In the genomic region with DNA sequence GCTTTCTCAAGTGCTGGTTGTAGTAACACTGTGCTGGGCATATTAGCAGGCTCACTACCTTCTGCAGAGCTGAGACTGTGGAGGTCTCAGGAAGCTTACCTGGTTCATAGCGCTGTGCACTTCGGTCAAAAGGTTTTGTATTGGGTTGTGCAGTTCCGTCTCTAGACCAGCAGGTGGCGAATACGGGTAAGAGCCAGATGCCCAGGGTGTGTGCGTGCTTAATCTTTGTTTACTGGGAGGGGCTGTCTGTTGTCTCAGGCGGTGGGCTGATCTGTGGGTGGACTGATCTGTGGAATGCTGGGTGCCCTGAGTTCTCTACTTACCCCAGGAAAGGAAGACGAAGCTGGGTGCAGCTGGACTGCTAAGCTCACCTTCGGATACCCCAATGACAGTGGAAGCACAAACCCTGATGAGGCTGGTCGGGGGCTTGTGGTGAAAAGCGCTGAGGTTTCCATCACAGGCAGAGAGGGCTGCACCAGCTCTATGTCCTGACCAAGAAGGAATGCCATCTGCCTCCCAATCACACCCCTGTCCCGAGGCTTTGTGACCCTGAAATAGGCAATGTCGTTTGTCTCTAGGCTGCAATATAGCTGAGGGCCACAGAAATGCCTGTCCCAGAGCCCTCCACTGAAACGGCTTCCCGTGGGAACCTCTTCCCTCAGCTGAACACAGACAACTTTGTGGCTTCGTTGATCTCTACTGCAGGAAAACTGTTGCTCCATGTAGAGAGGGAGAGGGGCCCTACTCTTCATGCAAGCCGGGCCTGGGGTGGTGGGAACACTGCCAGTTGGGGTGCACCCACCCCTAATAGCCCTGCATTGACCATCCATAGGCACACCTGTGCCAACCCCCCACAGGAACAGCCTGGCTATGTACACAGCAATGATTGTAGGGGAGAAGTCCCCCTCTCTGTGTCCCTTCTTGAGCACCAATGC, we compare ENCODE assay signal across 7 cellular contexts. TPM values are rescaled to one million over a fixed set of nuclear protein-coding genes. Genes with fewer than 3 reads are reported as not detected.
DNase-seq lines count a peak whose midpoint lies in the region; ATAC-seq, FAIRE-seq and TF ChIP-seq lines count a peak whose summit lies in the region.

No MANE protein-coding gene starts in this region.

- H3K9me3 Mint-ChIP-seq in WTC11, result peaks cover 3% of the 10 kb centered on the region

- no peaks in the 10 kb centered on the region for H3K9me1 ChIP-seq in keratinocyte (ENCODE audit: control insufficient read depth, extremely low read depth, insufficient read depth, low read length)

- H3K36me3 Mint-ChIP-seq in WTC11, result no peaks in the 10 kb centered on the region

- peaks cover 7% of the 10 kb centered on the region for H3K4me1 ChIP-seq in keratinocyte (ENCODE audit: control insufficient read depth, extremely low read depth, insufficient read depth, low read length)

- H3K27ac Mint-ChIP-seq in WTC11, result no peak overlapping the region

- H3K4me3 ChIP-seq in bronchial epithelial cell (ENCODE audit: low read depth, low read length) (no peak overlapping the region), keratinocyte (ENCODE audit: control insufficient read depth in 2 of 3, extremely low read depth in 1 of 3, insufficient read depth in 2 of 3, low read depth in 1 of 3, low read length in 3 of 3) (no peak overlapping the region)

- H3K4me1 Mint-ChIP-seq in WTC11, result peaks cover 17% of the 10 kb centered on the region

- CTCF ChIA-PET in WTC11 (lab: Charles Lee), result interaction anchor here (0.5 to 5.0 kb wide), 32 partner anchors 10 to 1226 kb away, joined by 3 to 47 read pairs (median 4); partner anchors contain the start of genes FAM117B and WDR12

- dilution Hi-C loops in keratinocyte (cut with MboI; ENCODE audit: extremely low pct_ligation_motif_present, low sequenced_read_pairs), result no loop called here

- H3K9me3 ChIP-seq in keratinocyte (ENCODE audit: control insufficient read depth, low read depth, low read length), result no peaks in the 10 kb centered on the region

- peak overlapping the region; percentile 73 for H2AFZ ChIP-seq in keratinocyte (ENCODE audit: control insufficient read depth, low read length)

- H3K79me2 ChIP-seq in keratinocyte (ENCODE audit: control insufficient read depth, insufficient read depth, low read length), result no peaks in the 10 kb centered on the region

- no peaks in the 10 kb centered on the region for H3K36me3 ChIP-seq in bronchial epithelial cell (ENCODE audit: control insufficient read depth, insufficient read depth, low read length)
- H3K36me3 ChIP-seq in keratinocyte (ENCODE audit: control insufficient read depth in 2 of 2, extremely low read depth in 1 of 2, insufficient read depth in 2 of 2, low read length in 2 of 2), result no peaks in the 10 kb centered on the region

- TF ChIP-seq CTCF in GM13977 (IDR thresholded peaks at IDR 0.05; ENCODE audit: extremely low read depth, insufficient read depth, missing control alignments) (peak; percentile 90), WTC11 (IDR thresholded peaks at IDR 0.05) (peak; percentile 84), bronchial epithelial cell (IDR thresholded peaks at IDR 0.05; ENCODE audit: insufficient read depth, low read length, severe bottlenecking) (peak; percentile 93), keratinocyte (optimal IDR thresholded peaks at IDR 0.05 in 1 of 3, IDR thresholded peaks at IDR 0.05 in 1 of 3, conservative IDR thresholded peaks at IDR 0.05 in 1 of 3; ENCODE audit: extremely low read depth in 1 of 3, insufficient read depth in 2 of 3, low read length in 3 of 3) (peak; percentile 92 to 94 (median 94))

- FAIRE-seq in bronchial epithelial cell (lab: Jason Lieb, UNC), result no peak
- peak; percentile 94 for FAIRE-seq in keratinocyte (lab: Jason Lieb, UNC)

- H4K20me1 ChIP-seq in keratinocyte (ENCODE audit: control insufficient read depth, extremely low read depth, insufficient read depth, low read length), result no peaks in the 10 kb centered on the region

- H3K4me2 ChIP-seq in keratinocyte (ENCODE audit: control insufficient read depth, extremely low read depth, insufficient read depth, low read depth, low read length), result peak overlapping the region; percentile 53

- POLR2A ChIA-PET in WTC11 (lab: Charles Lee), result interaction anchor here (1.9 kb wide), 1 partner anchor 46 kb away, joined by 10 read pairs; the partner anchor contains the start of gene FAM117B

- H3K27ac ChIP-seq in keratinocyte (ENCODE audit: control insufficient read depth, insufficient read depth, low read length), result no peak overlapping the region

- in situ Hi-C loops in GM13977 (cut with MboI; ENCODE audit: low pct_unique_long_range_greater_than_20kb, low sequenced_read_pairs, unreplicated experiment), result loop anchor here (25.0 kb wide), 2 partner anchors 273 to 873 kb away; partner anchors contain the start of gene ICA1L

- peak; percentile 58 for ATAC-seq in HG03039 (IDR thresholded peaks at IDR 0.05; ENCODE audit: unreplicated experiment)
- peak; percentile 97 for ATAC-seq in WTC11

- no peaks in the 10 kb centered on the region for H3K27me3 ChIP-seq in bronchial epithelial cell (ENCODE audit: control insufficient read depth, insufficient read depth, low read length)
- H3K27me3 ChIP-seq in keratinocyte (ENCODE audit: control insufficient read depth, extremely low read depth, insufficient read depth, low read length), result no peaks in the 10 kb centered on the region

- no peak overlapping the region for H3K9ac ChIP-seq in keratinocyte (ENCODE audit: control insufficient read depth, extremely low read depth, insufficient read depth, low read length)

- DNase-seq in GM13977 (ENCODE audit: low spot score) (peak; percentile 74), NCI-H2196 (lab: John Stamatoyannopoulos, UW; ENCODE audit: unreplicated experiment) (peak; percentile 88), WTC11 (ENCODE audit: low spot score) (peak; percentile 71), bronchial epithelial cell (ENCODE audit: low read depth) (peak; percentile 70), keratinocyte (ENCODE audit: low read depth, low spot score) (peak; percentile 36)
- DNase-seq in stimulated activated CD4-positive, alpha-beta T cell treated with anti-CD3 and anti-CD28 coated beads, Interleukin-15, amount 100 ng/mL, for 24 hours, result peak; percentile 73

- H3K4me3 Mint-ChIP-seq in WTC11, result peak overlapping the region; percentile 12

- H3K27me3 Mint-ChIP-seq in WTC11 (ENCODE audit: low read depth), result no peaks in the 10 kb centered on the region; the same call in 1 of the 2 replicates

TF ChIP-seq in WTC11, 78 proteins besides CTCF, POLR2A, EP300 and RAD21:
- TF ChIP-seq, protein P1, sequence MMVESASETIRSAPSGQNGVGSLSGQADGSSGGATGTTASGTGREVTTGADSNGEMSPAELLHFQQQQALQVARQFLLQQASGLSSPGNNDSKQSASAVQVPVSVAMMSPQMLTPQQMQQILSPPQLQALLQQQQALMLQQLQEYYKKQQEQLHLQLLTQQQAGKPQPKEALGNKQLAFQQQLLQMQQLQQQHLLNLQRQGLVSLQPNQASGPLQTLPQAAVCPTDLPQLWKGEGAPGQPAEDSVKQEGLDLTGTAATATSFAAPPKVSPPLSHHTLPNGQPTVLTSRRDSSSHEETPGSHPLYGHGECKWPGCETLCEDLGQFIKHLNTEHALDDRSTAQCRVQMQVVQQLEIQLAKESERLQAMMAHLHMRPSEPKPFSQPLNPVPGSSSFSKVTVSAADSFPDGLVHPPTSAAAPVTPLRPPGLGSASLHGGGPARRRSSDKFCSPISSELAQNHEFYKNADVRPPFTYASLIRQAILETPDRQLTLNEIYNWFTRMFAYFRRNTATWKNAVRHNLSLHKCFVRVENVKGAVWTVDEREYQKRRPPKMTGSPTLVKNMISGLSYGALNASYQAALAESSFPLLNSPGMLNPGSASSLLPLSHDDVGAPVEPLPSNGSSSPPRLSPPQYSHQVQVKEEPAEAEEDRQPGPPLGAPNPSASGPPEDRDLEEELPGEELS (CRISPR knock-in tag; IDR thresholded peaks at IDR 0.05), result peak; percentile 68; the same call in 1 of the 2 replicates
- TF ChIP-seq HMGXB4 (CRISPR knock-in tag; IDR thresholded peaks at IDR 0.05), result no peak
- TF ChIP-seq GABPB1 (CRISPR knock-in tag; IDR thresholded peaks at IDR 0.05), result 0 out of 2 replicates have a peak, but pooled peaks have one; percentile 14

RNA-seq across cellular contexts. Expression of gene FAM117B, which starts 45.9 kb away (rescaled TPM):
- total RNA-seq in WTC11 (2021) (18.1 to 23.2 TPM (median 23.1 TPM) in 3 replicates), bronchial epithelial cell (2.6 TPM in 2 replicates)
- 0.94 to 1.9 TPM (median 1.3 TPM) in 3 replicates for polyA plus RNA-seq in keratinocyte
- 2.5 TPM for polyA plus RNA-seq in keratinocyte (2011; ENCODE audit: low read depth)
- 1.4 and 1.8 TPM in 2 replicates for polyA plus RNA-seq in keratinocyte (2011; cell fraction: cytosol; rRNA removed)
- 2.3 TPM in 2 replicates for polyA plus RNA-seq in keratinocyte (2011; cell fraction: nucleus; rRNA removed)
- polyA plus RNA-seq in keratinocyte (2012; ENCODE audit: low replicate concordance), result 1.8 and 2.2 TPM in 2 replicates
- 1.9 to 2.8 TPM (median 2.0 TPM) in 3 replicates for polyA minus RNA-seq in keratinocyte
- 1.9 TPM for polyA minus RNA-seq in keratinocyte (2011; cell fraction: cytosol; rRNA and poly(A)+ RNA removed)
- 2.0 and 2.7 TPM in 2 replicates for polyA minus RNA-seq in keratinocyte (2011; cell fraction: nucleus; rRNA and poly(A)+ RNA removed)

Comparison
In these comparisons a context has a peak if more than half of its experiments do, and no peak if none do; other contexts are left out.
1. DNase-seq: peak in every context shown above with its lines; median percentile 88 in NCI-H2196; 74 in GM13977; 73 in stimulated activated CD4-positive, alpha-beta T cell treated with anti-CD3 and anti-CD28 coated beads, Interleukin-15, amount 100 ng/mL, for 24 hours; 71 in WTC11; 70 in bronchial epithelial cell; 36 in keratinocyte.